ENCODE assay signal across 18 cellular contexts in genomic region chr7:12708314-12708713, GRCh38. TPM values are rescaled to one million over a fixed set of nuclear protein-coding genes. Genes with fewer than 3 reads are reported as not detected.
DNase-seq lines count a peak whose midpoint lies in the region; ATAC-seq, FAIRE-seq and TF ChIP-seq lines count a peak whose summit lies in the region.
"Had no signal": no experiment of that assay in that cellular context is flagged by ENCODE, and none has a peak within 500 bp of the region (broad histone marks: within the 10 kb centered on the region; RNA-seq: fewer than 3 reads in every experiment).

No MANE protein-coding gene starts in this region.

- intact Hi-C loops in endothelial cell of umbilical vein (cut with micrococcal nuclease) (no loop called here), gastrocnemius medialis (cut with DNase I; ENCODE audit: low total_unique reads) (no loop called here)

- in situ Hi-C loops in gastrocnemius medialis (cut with MboI; ENCODE audit: low sequenced_read_pairs in 4 of 4): no loop called here

- peak overlapping the region; percentile 63; the same call in 2 of the 3 replicates for H3K4me2 ChIP-seq in A549
- no peak overlapping the region for H3K4me2 ChIP-seq in endothelial cell of umbilical vein (ENCODE audit: insufficient read depth, low read length)

- POLR2A ChIA-PET in A549 (lab: Yijun Ruan, JAX) (no interaction called here), HEK293T (lab: Yijun Ruan, JAX) (no interaction called here), endothelial cell of umbilical vein (lab: Charles Lee) (no interaction called here)

- no peak for TF ChIP-seq RAD21 in A549 (conservative IDR thresholded peaks at IDR 0.05 in 1 of 2, IDR thresholded peaks at IDR 0.05 in 1 of 2)

- H3K79me2 ChIP-seq in endothelial cell of umbilical vein (ENCODE audit: control insufficient read depth, insufficient read depth, low read length): no peaks in the 10 kb centered on the region

- no peak for TF ChIP-seq CTCF in A549 (IDR thresholded peaks at IDR 0.05)
- TF ChIP-seq CTCF in endothelial cell of umbilical vein (IDR thresholded peaks at IDR 0.05; ENCODE audit: extremely low read depth in 1 of 2, insufficient read depth in 1 of 2, low read depth in 1 of 2, low read length in 2 of 2): no peak
- TF ChIP-seq CTCF in gastrocnemius medialis (IDR thresholded peaks at IDR 0.05 in 4 of 5, conservative IDR thresholded peaks at IDR 0.05 in 1 of 5): no peak

- H3K9me3 ChIP-seq in A549: no peaks in the 10 kb centered on the region
- H3K9me3 ChIP-seq in endothelial cell of umbilical vein (replicated peaks; ENCODE audit: control insufficient read depth, insufficient read depth, low read length): no peaks in the 10 kb centered on the region
- no peaks in the 10 kb centered on the region for H3K9me3 ChIP-seq in gastrocnemius medialis
- H3K9me3 ChIP-seq: HAP-1 had no signal

- H3K27ac ChIP-seq in A549 (peak overlapping the region; percentile 69 to 96; a peak in 4 of 6 replicates), endothelial cell of umbilical vein (ENCODE audit: insufficient read depth, low read depth, low read length) (no peak overlapping the region), gastrocnemius medialis (peak overlapping the region in 1 of 4 donors; percentile 46), substantia nigra (ENCODE audit: low read depth, low read length, poor library complexity, severe bottlenecking) (no peak overlapping the region)
- H3K27ac ChIP-seq: BLaER1 treated with 17β-estradiol and CSF1 and Interleukin-3, amounts not matched to agents 10 nM and 100 nM had no signal

- ATAC-seq in A549 (no peak), gastrocnemius medialis (peak; percentile 30 to 77), GM18505 (IDR thresholded peaks at IDR 0.05; ENCODE audit: unreplicated experiment) (no peak), HG02623 (IDR thresholded peaks at IDR 0.05; ENCODE audit: unreplicated experiment) (no peak)
- ATAC-seq: CD8-positive, alpha-beta T cell; GM12878 had no signal

- H3K27me3 ChIP-seq in endothelial cell of umbilical vein (ENCODE audit: control insufficient read depth in 2 of 2, insufficient read depth in 2 of 2, low read length in 2 of 2) (no peaks in the 10 kb centered on the region), gastrocnemius medialis (no peaks in the 10 kb centered on the region)
- H3K27me3 ChIP-seq: BLaER1 treated with 17β-estradiol and CSF1 and Interleukin-3, amounts not matched to agents 10 nM and 100 nM had no signal

- no peak for DNase-seq in A549 (ENCODE audit: low read depth in 1 of 2, low spot score in 1 of 2)
- DNase-seq in HEK293T (ENCODE audit: extremely low spot score): no peak
- DNase-seq in endothelial cell of umbilical vein (ENCODE audit: low read depth, low spot score): peak; percentile 64
- DNase-seq in gastrocnemius medialis: no peak
- no peak for DNase-seq in substantia nigra (lab: John Stamatoyannopoulos, UW)
- no peak for DNase-seq in NCI-H774 (lab: John Stamatoyannopoulos, UW)
- DNase-seq: 8988T; Calu3; CD8-positive, alpha-beta T cell; DMS79 treated with DMSO at 0.1 percent for 48 hours had no signal

- H3K9me1 ChIP-seq in endothelial cell of umbilical vein (replicated peaks; ENCODE audit: control insufficient read depth, extremely low read depth, insufficient read depth, low read length): no peaks in the 10 kb centered on the region

- no TSS peak for BruUV-seq in endothelial cell of umbilical vein (replicated peaks; lab: Mats Ljungman, UMichigan)

- H3K4me1 ChIP-seq in A549 (peaks cover 69% of the 10 kb centered on the region), endothelial cell of umbilical vein (ENCODE audit: control insufficient read depth, extremely low read depth, insufficient read depth, low read length) (no peaks in the 10 kb centered on the region), gastrocnemius medialis (peaks cover 0 to 31% of the 10 kb centered on the region in 2 donors)

- H3K36me3 ChIP-seq in endothelial cell of umbilical vein (ENCODE audit: control insufficient read depth in 2 of 2, extremely low read depth in 1 of 2, insufficient read depth in 2 of 2, low read length in 2 of 2) (no peaks in the 10 kb centered on the region), gastrocnemius medialis (no peaks in the 10 kb centered on the region)
- H3K36me3 ChIP-seq: BLaER1 treated with 17β-estradiol and CSF1 and Interleukin-3, amounts not matched to agents 10 nM and 100 nM; HAP-1 had no signal

- no peaks in the 10 kb centered on the region for H4K20me1 ChIP-seq in endothelial cell of umbilical vein (replicated peaks; ENCODE audit: control insufficient read depth, extremely low read depth, insufficient read depth, low read length)
- H4K20me1 ChIP-seq: BLaER1 treated with 17β-estradiol and CSF1 and Interleukin-3, amounts not matched to agents 10 nM and 100 nM had no signal

- dilution Hi-C loops in endothelial cell of umbilical vein (cut with MboI; ENCODE audit: extremely low pct_ligation_motif_present, low sequenced_read_pairs): no loop called here

- H3K9ac ChIP-seq in endothelial cell of umbilical vein (replicated peaks; ENCODE audit: extremely low read depth, insufficient read depth, low read length): no peak overlapping the region
- H3K9ac ChIP-seq: BLaER1 treated with 17β-estradiol and CSF1 and Interleukin-3, amounts not matched to agents 10 nM and 100 nM had no signal

- TF ChIP-seq POLR2A in A549 (IDR thresholded peaks at IDR 0.05; ENCODE audit: low read length): no peak
- TF ChIP-seq POLR2A in endothelial cell of umbilical vein (IDR thresholded peaks at IDR 0.05; ENCODE audit: low read depth, low read length): no peak
- no peak for TF ChIP-seq POLR2A in gastrocnemius medialis (IDR thresholded peaks at IDR 0.05)
- TF ChIP-seq POLR2A in GM18505 (IDR thresholded peaks at IDR 0.05; ENCODE audit: borderline replicate concordance, extremely low read depth, insufficient read depth, insufficient read length): no peak

- H3K4me3 ChIP-seq in A549 (no peak overlapping the region), endothelial cell of umbilical vein (replicated peaks in 1 of 3; ENCODE audit: insufficient read depth in 1 of 3, low read depth in 1 of 3, low read length in 3 of 3) (no peak overlapping the region), gastrocnemius medialis (no peak overlapping the region)
- H3K4me3 ChIP-seq: BLaER1 treated with 17β-estradiol and CSF1 and Interleukin-3, amounts not matched to agents 10 nM and 100 nM; GM12878; HAP-1 had no signal

- no peak for TF ChIP-seq EP300 in A549 (IDR thresholded peaks at IDR 0.05)

- CTCF ChIA-PET in A549 (lab: Yijun Ruan, JAX) (no interaction called here), HEK293T (lab: Yijun Ruan, JAX) (no interaction called here), endothelial cell of umbilical vein (lab: Charles Lee) (interaction anchor here (1.4 kb wide), 1 partner anchor 21 kb away, joined by 4 read pairs; the partner anchor contains the start of gene ARL4A)

- no peak for FAIRE-seq in A549 (lab: Jason Lieb, UNC)
- FAIRE-seq in endothelial cell of umbilical vein (lab: Jason Lieb, UNC): no peak
- FAIRE-seq: GM12878, GM19239, H1, HTR-8/SVneo had no signal

- H2AFZ ChIP-seq in endothelial cell of umbilical vein (ENCODE audit: low read depth, low read length): no peak overlapping the region

TF ChIP-seq in A549, 52 proteins besides CTCF, POLR2A, EP300 and RAD21 (continues in another document):
- TF ChIP-seq FOSL2 (IDR thresholded peaks at IDR 0.05): no peak
- no peak for TF ChIP-seq FOSL2 (CRISPR knock-in tag; IDR thresholded peaks at IDR 0.05)
- TF ChIP-seq KDM1A (IDR thresholded peaks at IDR 0.05; ENCODE audit: low read depth): no peak
- TF ChIP-seq BHLHE40 (IDR thresholded peaks at IDR 0.05; ENCODE audit: low read depth, low read length): no peak
- TF ChIP-seq SREBF2 (IDR thresholded peaks at IDR 0.05): no peak
- TF ChIP-seq GATA3 (IDR thresholded peaks at IDR 0.05; ENCODE audit: borderline replicate concordance): no peak
- no peak for TF ChIP-seq FOSB (CRISPR knock-in tag; IDR thresholded peaks at IDR 0.05)
- no peak for TF ChIP-seq CHD2 (IDR thresholded peaks at IDR 0.05; ENCODE audit: low read length, partially characterized antibody)

TF ChIP-seq in HEK293T, 16 proteins besides CTCF, POLR2A, EP300 and RAD21:
- TF ChIP-seq ZNF384 (IDR thresholded peaks at IDR 0.05) (no peak), PKNOX1 (IDR thresholded peaks at IDR 0.05) (peak; percentile 46)

TF ChIP-seq in endothelial cell of umbilical vein, 7 proteins besides CTCF, POLR2A, EP300 and RAD21:
- no peak for TF ChIP-seq MYC (IDR thresholded peaks at IDR 0.05; ENCODE audit: low read depth, low read length)
- TF ChIP-seq FOS (IDR thresholded peaks at IDR 0.05; ENCODE audit: borderline replicate concordance, insufficient read depth, low read length): no peak
- no peak for TF ChIP-seq MAX (IDR thresholded peaks at IDR 0.05; ENCODE audit: insufficient read depth, insufficient read length)
- TF ChIP-seq POLR2AphosphoS5 (IDR thresholded peaks at IDR 0.05; ENCODE audit: insufficient read depth, low read depth, low read length): no peak
- TF ChIP-seq EZH2 (IDR thresholded peaks at IDR 0.05; ENCODE audit: borderline replicate concordance, low read depth, low read length, severe bottlenecking): no peak
- TF ChIP-seq GATA2 (IDR thresholded peaks at IDR 0.05; ENCODE audit: insufficient read depth, insufficient read length, low read depth, low read length): no peak

RNA-seq across cellular contexts. Expression of gene ARL4A, which starts 20.9 kb away (rescaled TPM):
- 58.9 and 76.1 TPM in 2 replicates for polyA plus RNA-seq in A549 (2011; rRNA removed)
- polyA plus RNA-seq in A549 (2012; cell fraction: cytosol; rRNA removed): 16.7 and 20.5 TPM in 2 replicates
- polyA plus RNA-seq in A549 (2012; cell fraction: nucleus; rRNA removed): 7.5 and 11.4 TPM in 2 replicates
- 51.9 to 59.4 TPM (median 53.6 TPM) in 3 replicates for polyA plus RNA-seq in A549 (2017; fragmentation: RNase III; extraction: RNeasy Plus Mini Kit Qiagen cat#74134 plus additional on column Dnase treatment)
- polyA minus RNA-seq in A549 (2011; rRNA and poly(A)+ RNA removed): 17.4 and 22.3 TPM in 2 replicates
- 30.7 and 34.1 TPM in 2 replicates for total RNA-seq in endothelial cell of umbilical vein
- polyA plus RNA-seq in endothelial cell of umbilical vein: 28.0 and 43.2 TPM in 2 replicates
- polyA plus RNA-seq in endothelial cell of umbilical vein (2011; cell fraction: cytosol; rRNA removed): 47.0 and 47.2 TPM in 2 replicates
- 36.1 and 43.2 TPM in 2 replicates for polyA plus RNA-seq in endothelial cell of umbilical vein (2011; cell fraction: nucleus; rRNA removed)
- polyA plus RNA-seq in endothelial cell of umbilical vein (2012): 78.0 and 102 TPM in 2 replicates
- polyA minus RNA-seq in endothelial cell of umbilical vein: 43.3 and 45.7 TPM in 2 replicates
- polyA minus RNA-seq in endothelial cell of umbilical vein (2011; cell fraction: cytosol; rRNA and poly(A)+ RNA removed): 16.2 TPM
- 58.6 and 65.7 TPM in 2 replicates for polyA minus RNA-seq in endothelial cell of umbilical vein (2011; cell fraction: nucleus; rRNA and poly(A)+ RNA removed)
- 10 to 100 TPM in 2 of 4 donors, 1 to 10 TPM in 2; 8.6 to 20.4 (median 14.2) TPM for total RNA-seq in gastrocnemius medialis

Comparison
In these comparisons a context has a peak if more than half of its experiments do, and no peak if none do; other contexts are left out.
1. ATAC-seq: peak in gastrocnemius medialis (2 of 2); none in A549 (0 of 2), GM18505 (single experiment) and HG02623 (single experiment).
2. H3K27ac ChIP-seq: peak in A549 (2 of 2); none in endothelial cell of umbilical vein (single experiment) and substantia nigra (single experiment).